Comparison of ENCODE assay signal across 1 cellular context in the genomic region with DNA sequence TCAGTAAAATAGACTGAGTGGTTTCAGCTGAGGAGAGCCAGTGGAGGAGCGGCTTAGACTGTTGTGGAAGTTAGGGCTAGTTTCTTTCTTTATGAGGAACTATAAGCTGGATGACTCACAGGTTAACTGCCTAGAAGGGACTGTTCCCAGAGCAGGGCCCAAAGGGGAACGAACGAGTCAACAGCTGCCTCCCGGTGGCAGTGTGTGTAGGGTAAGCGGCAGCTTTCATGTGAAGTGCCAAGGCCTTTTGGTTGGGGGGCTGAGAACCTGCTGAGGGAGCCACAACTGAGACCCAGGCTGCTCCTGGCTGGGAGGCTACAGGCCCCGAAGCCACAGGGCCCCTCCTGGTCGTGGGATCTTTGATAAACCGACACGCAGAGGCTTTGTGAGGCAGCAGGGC.
TF ChIP-seq lines count a peak whose summit lies in the region.

No MANE protein-coding gene starts in this region.

TF ChIP-seq in H1, 55 proteins besides CTCF, POLR2A, EP300 and RAD21 (continued from another document):
- TF ChIP-seq SAP30 (IDR thresholded peaks at IDR 0.05; ENCODE audit: insufficient read depth, insufficient replicate concordance, low read length) (no peak), RBBP5 (IDR thresholded peaks at IDR 0.05; ENCODE audit: borderline replicate concordance, low read depth, low read length) (no peak), CEBPB (IDR thresholded peaks at IDR 0.05; ENCODE audit: low read depth, low read length) (no peak), SIX5 (IDR thresholded peaks at IDR 0.05; ENCODE audit: low read depth, low read length) (no peak), TBP (IDR thresholded peaks at IDR 0.05; ENCODE audit: low read depth, low read length) (no peak), JUND (IDR thresholded peaks at IDR 0.05; ENCODE audit: low read length) (no peak), TAF7 (optimal IDR thresholded peaks at IDR 0.05; ENCODE audit: borderline replicate concordance, low read depth, low read length) (no peak), SIN3A (conservative IDR thresholded peaks at IDR 0.05 in 1 of 2, IDR thresholded peaks at IDR 0.05 in 1 of 2; ENCODE audit: low read depth in 1 of 2, low read length in 2 of 2) (no peak), GTF2F1 (IDR thresholded peaks at IDR 0.05; ENCODE audit: borderline replicate concordance, low read depth, low read length) (no peak), NANOG (IDR thresholded peaks at IDR 0.05; ENCODE audit: insufficient read depth, low read depth, low read length, poor library complexity, severe bottlenecking) (no peak), CBX5 (IDR thresholded peaks at IDR 0.05; ENCODE audit: low read depth, low read length) (no peak), PHF8 (conservative IDR thresholded peaks at IDR 0.05; ENCODE audit: low read depth, low read length) (no peak), EGR1 (IDR thresholded peaks at IDR 0.05; ENCODE audit: borderline replicate concordance, low read depth, low read length) (no peak), ASH2L (IDR thresholded peaks at IDR 0.05; ENCODE audit: low read length) (no peak), KDM5A (IDR thresholded peaks at IDR 0.05; ENCODE audit: low read length) (no peak)
